21 cellular contexts compared by ENCODE assay signal in the genomic region with DNA sequence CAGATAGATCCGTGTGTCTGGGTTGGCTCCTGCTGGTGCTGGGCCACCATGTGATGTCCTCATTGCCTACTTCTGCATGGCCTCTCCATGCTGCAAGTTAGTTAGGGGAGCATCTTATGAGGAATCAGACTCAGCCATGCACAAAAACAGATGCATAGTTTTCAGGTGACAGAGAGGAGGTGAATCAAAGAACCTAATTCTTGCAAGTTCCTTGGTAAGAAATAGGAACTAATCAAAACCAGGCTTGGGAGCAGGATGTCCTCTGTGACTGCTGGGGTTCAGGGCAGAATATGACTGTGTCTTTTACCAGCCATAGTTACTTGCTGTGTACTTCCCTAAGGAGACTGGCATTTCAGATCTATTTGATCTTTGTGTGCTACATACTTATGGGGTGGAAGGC.
DNase-seq lines count a peak whose midpoint lies in the region; ATAC-seq and TF ChIP-seq lines count a peak whose summit lies in the region.
"Had no signal": no experiment of that assay in that cellular context is flagged by ENCODE, and none has a peak within 500 bp of the region (broad histone marks: within the 10 kb centered on the region; RNA-seq: fewer than 3 reads in every experiment).

No MANE protein-coding gene starts in this region.

- H3K27me3 Mint-ChIP-seq in activated CD4-positive, alpha-beta T cell treated with anti-CD3 and anti-CD28 coated beads, Interleukin-2, amount 10 ng/mL, durations not matched to agents 7 days and 5 days: no peaks in the 10 kb centered on the region
- H3K27me3 Mint-ChIP-seq in activated T-helper 2 cell treated with anti-CD3 and anti-CD28 coated beads, Interferon-gamma antibody, Interleukin-2, Interleukin-4, amounts not matched to agents 10 μg/mL and 5 μg/mL and 100 μg/mL, durations not matched to agents 14 hours and 24 hours and 36 hours (ENCODE audit: low read depth): no peaks in the 10 kb centered on the region
- H3K27me3 Mint-ChIP-seq: type B pancreatic cell had no signal

- no peak overlapping the region for H2AFZ ChIP-seq in KMS-11 (ENCODE audit: low read depth)

- no peak overlapping the region for H3K4me3 Mint-ChIP-seq in activated CD4-positive, alpha-beta T cell treated with anti-CD3 and anti-CD28 coated beads, Interleukin-2, amount 10 ng/mL, durations not matched to agents 7 days and 5 days
- no peak overlapping the region for H3K4me3 Mint-ChIP-seq in activated T-helper 2 cell treated with anti-CD3 and anti-CD28 coated beads, Interferon-gamma antibody, Interleukin-2, Interleukin-4, amounts not matched to agents 10 μg/mL and 5 μg/mL and 100 μg/mL, durations not matched to agents 14 hours and 24 hours and 36 hours (ENCODE audit: low read depth)
- H3K4me3 Mint-ChIP-seq: activated T-cell treated with anti-CD3 and anti-CD28 coated beads, Interleukin-2, amount 50 U/mL, for 72 hours; type B pancreatic cell; WTC11 had no signal

- no peak for ATAC-seq in esophagus mucosa
- ATAC-seq: activated T-cell treated with anti-CD3 and anti-CD28 coated beads, Interleukin-2, amount 50 U/mL, for 72 hours; left lobe of liver; right cardiac atrium; WTC11 had no signal

- no peak for DNase-seq in activated CD4-positive, alpha-beta T cell treated with anti-CD3 and anti-CD28 coated beads, Interleukin-2, amount 10 ng/mL, durations not matched to agents 7 days and 5 days
- no peak for DNase-seq in activated CD4-positive, alpha-beta T cell treated with anti-CD3 and anti-CD28 coated beads, Interleukin-2, amount 50 U/mL, for 4 hours
- no peak for DNase-seq in activated T-helper 2 cell treated with anti-CD3 and anti-CD28 coated beads, Interferon-gamma antibody, Interleukin-2, Interleukin-4, amounts not matched to agents 10 μg/mL and 5 μg/mL and 100 μg/mL, durations not matched to agents 14 hours and 24 hours and 36 hours (ENCODE audit: low spot score)
- DNase-seq in spleen (no peak), DMS79 (lab: John Stamatoyannopoulos, UW) (no peak), NCI-H774 (lab: John Stamatoyannopoulos, UW) (no peak)
- DNase-seq: ACHN; activated T-cell treated with anti-CD3 and anti-CD28 coated beads, Interleukin-2, amount 50 U/mL, for 72 hours; esophagus squamous epithelium; H7; hippocampal formation; NCI-H1694; NCI-H446; OCI-M1; right cardiac atrium; stimulated activated CD4-positive, alpha-beta T cell treated with anti-CD3 and anti-CD28 coated beads, Interleukin-4, amount 100 ng/mL, for 1 hour had no signal

- H3K27ac Mint-ChIP-seq in activated CD4-positive, alpha-beta T cell treated with anti-CD3 and anti-CD28 coated beads, Interleukin-2, amount 10 ng/mL, durations not matched to agents 7 days and 5 days: peak overlapping the region; percentile 81
- H3K27ac Mint-ChIP-seq in activated T-helper 2 cell treated with anti-CD3 and anti-CD28 coated beads, Interferon-gamma antibody, Interleukin-2, Interleukin-4, amounts not matched to agents 10 μg/mL and 5 μg/mL and 100 μg/mL, durations not matched to agents 14 hours and 24 hours and 36 hours: peak overlapping the region; percentile 73
- H3K27ac Mint-ChIP-seq: activated T-cell treated with anti-CD3 and anti-CD28 coated beads, Interleukin-2, amount 50 U/mL, for 72 hours; type B pancreatic cell; WTC11 had no signal

- intact Hi-C loops in activated T-helper 2 cell treated with anti-CD3 and anti-CD28 coated beads, Interferon-gamma antibody, Interleukin-2, Interleukin-4, amounts not matched to agents 10 μg/mL and 5 μg/mL and 100 μg/mL, durations not matched to agents 14 hours and 24 hours and 36 hours (cut with micrococcal nuclease): loop anchor here (5.0 to 10.0 kb wide), 2 partner anchors 111 to 1132 kb away; a partner anchor contains a TSS
- intact Hi-C loops in spleen (cut with DNase I; ENCODE audit: low total_unique reads): no loop called here

- H3K27me3 ChIP-seq in KMS-11 (ENCODE audit: insufficient read depth, low read depth) (no peaks in the 10 kb centered on the region), spleen (replicated peaks in 1 of 7) (no peaks in the 10 kb centered on the region)
- H3K27me3 ChIP-seq: esophagus squamous epithelium had no signal

- 48 to 78% (median 57%) methylated on average over 1 of the region's 1 CpG for WGBS in spleen, 5 donors

- peaks cover 65% of the 10 kb centered on the region for H3K36me3 Mint-ChIP-seq in activated CD4-positive, alpha-beta T cell treated with anti-CD3 and anti-CD28 coated beads, Interleukin-2, amount 10 ng/mL, durations not matched to agents 7 days and 5 days (ENCODE audit: low read depth)
- peaks cover 56% of the 10 kb centered on the region for H3K36me3 Mint-ChIP-seq in activated T-helper 2 cell treated with anti-CD3 and anti-CD28 coated beads, Interferon-gamma antibody, Interleukin-2, Interleukin-4, amounts not matched to agents 10 μg/mL and 5 μg/mL and 100 μg/mL, durations not matched to agents 14 hours and 24 hours and 36 hours (ENCODE audit: low read depth)

- TF ChIP-seq CTCF in KMS-11 (conservative IDR thresholded peaks at IDR 0.05; ENCODE audit: low read depth, low read length) (no peak), spleen (IDR thresholded peaks at IDR 0.05 in 8 of 11, conservative IDR thresholded peaks at IDR 0.05 in 3 of 11) (no peak)

- H3K36me3 ChIP-seq in KMS-11 (ENCODE audit: insufficient read depth) (no peaks in the 10 kb centered on the region), spleen (peaks cover 0 to 4% (median 0%) of the 10 kb centered on the region in 6 donors)
- H3K36me3 ChIP-seq: esophagus squamous epithelium had no signal

- no peak overlapping the region for H3K9ac ChIP-seq in KMS-11

- H3K9me3 ChIP-seq in spleen: peaks cover 0 to 4% (median 0%) of the 10 kb centered on the region in 8 donors
- H3K9me3 ChIP-seq: esophagus squamous epithelium had no signal

- CTCF ChIA-PET in activated CD4-positive, alpha-beta T cell treated with anti-CD3 and anti-CD28 coated beads, Interleukin-2, amount 10 ng/mL, durations not matched to agents 7 days and 5 days (lab: Charles Lee): interaction anchor here (0.5 to 1.8 kb wide), 4 partner anchors 30 to 225 kb away, joined by 3 to 5 read pairs (median 4); no protein-coding TSS in a partner anchor

- H3K9me3 Mint-ChIP-seq in activated CD4-positive, alpha-beta T cell treated with anti-CD3 and anti-CD28 coated beads, Interleukin-2, amount 10 ng/mL, durations not matched to agents 7 days and 5 days: peaks cover 8% of the 10 kb centered on the region
- H3K9me3 Mint-ChIP-seq in activated T-helper 2 cell treated with anti-CD3 and anti-CD28 coated beads, Interferon-gamma antibody, Interleukin-2, Interleukin-4, amounts not matched to agents 10 μg/mL and 5 μg/mL and 100 μg/mL, durations not matched to agents 14 hours and 24 hours and 36 hours: peaks cover 4% of the 10 kb centered on the region

- H3K4me3 ChIP-seq in KMS-11 (IDR thresholded peaks at IDR 0.05; ENCODE audit: insufficient read depth, low read depth, low read length): no peak overlapping the region
- no peak overlapping the region for H3K4me3 ChIP-seq in spleen
- H3K4me3 ChIP-seq: esophagus squamous epithelium had no signal

- H3K4me2 ChIP-seq in KMS-11: peak overlapping the region; percentile 21; the same call in 1 of the 2 replicates

- H3K4me1 Mint-ChIP-seq in activated CD4-positive, alpha-beta T cell treated with anti-CD3 and anti-CD28 coated beads, Interleukin-2, amount 10 ng/mL, durations not matched to agents 7 days and 5 days: peaks cover 82% of the 10 kb centered on the region
- H3K4me1 Mint-ChIP-seq in activated T-helper 2 cell treated with anti-CD3 and anti-CD28 coated beads, Interferon-gamma antibody, Interleukin-2, Interleukin-4, amounts not matched to agents 10 μg/mL and 5 μg/mL and 100 μg/mL, durations not matched to agents 14 hours and 24 hours and 36 hours (ENCODE audit: low read depth): peaks cover 89% of the 10 kb centered on the region

- peaks cover 90% of the 10 kb centered on the region for H3K79me2 ChIP-seq in KMS-11 (ENCODE audit: insufficient read depth, low read depth)

- POLR2A ChIA-PET in activated CD4-positive, alpha-beta T cell treated with anti-CD3 and anti-CD28 coated beads, Interleukin-2, amount 10 ng/mL, durations not matched to agents 7 days and 5 days (lab: Charles Lee): no interaction called here

- no peak for TF ChIP-seq POLR2A in spleen (IDR thresholded peaks at IDR 0.05)

- H3K27ac ChIP-seq in KMS-11 (peak overlapping the region; percentile 7; the same call in 1 of the 2 replicates), spleen (peak overlapping the region; percentile 29 to 86 (median 74))

- H3K4me1 ChIP-seq in KMS-11 (ENCODE audit: low read depth, poor library complexity, severe bottlenecking) (peaks cover 98% of the 10 kb centered on the region), spleen (peaks cover 52 to 100% (median 92%) of the 10 kb centered on the region in 6 donors)

- H4K20me1 ChIP-seq in KMS-11 (ENCODE audit: insufficient read depth): no peaks in the 10 kb centered on the region
